Comparison of ENCODE assay signal across 30 cellular contexts in genomic region chr22:49158741-49159564, GRCh38.
"Had no signal": no experiment of that assay in that cellular context is flagged by ENCODE, and none has a peak within 500 bp of the region (broad histone marks: within the 10 kb centered on the region; RNA-seq: fewer than 3 reads in every experiment).

No MANE protein-coding gene starts in this region.

- H3K27ac Mint-ChIP-seq: activated B cell treated with CpG ODN at 0.5 μM for 24 hours; activated CD8-positive, alpha-beta T cell treated with anti-CD3 and anti-CD28 coated beads for 36 hours; activated naive CD4-positive, alpha-beta T cell treated with anti-CD3 and anti-CD28 coated beads, Interleukin-2, amount 50 U/mL, for 72 hours; activated T-helper 17 cell treated with anti-CD3 and anti-CD28 coated beads, Interleukin-2, amount 50 U/mL, for 72 hours; mesothelial cell of epicardium; naive B cell; stimulated activated effector memory CD8-positive, alpha-beta T cell treated with anti-CD3 and anti-CD28 coated beads, Interleukin-12 subunit alpha, Interleukin-12 subunit beta, amount 100 ng/mL, for 72 hours; stimulated activated naive CD8-positive, alpha-beta T cell treated with anti-CD3 and anti-CD28 coated beads, Interleukin-15, Interleukin-2, amounts not matched to agents 100 ng/mL and 50 ng/mL, for 24 hours; T-helper 2 cell treated with Interferon-gamma antibody and Interleukin-4, amounts not matched to agents 5 μg/mL and 100 μg/mL, for 36 hours; type B pancreatic cell had no signal

- H3K27me3 Mint-ChIP-seq: activated B cell treated with CpG ODN at 0.5 μM for 24 hours; activated CD8-positive, alpha-beta T cell treated with anti-CD3 and anti-CD28 coated beads for 36 hours; stimulated activated naive CD8-positive, alpha-beta T cell treated with anti-CD3 and anti-CD28 coated beads, Interleukin-15, Interleukin-2, amounts not matched to agents 100 ng/mL and 50 ng/mL, for 24 hours had no signal

- H3K36me3 Mint-ChIP-seq: activated naive CD4-positive, alpha-beta T cell treated with anti-CD3 and anti-CD28 coated beads, Interleukin-2, amount 50 U/mL, for 72 hours; mesothelial cell of epicardium; naive B cell; stimulated activated effector memory CD8-positive, alpha-beta T cell treated with anti-CD3 and anti-CD28 coated beads, Interleukin-12 subunit alpha, Interleukin-12 subunit beta, amount 100 ng/mL, for 72 hours; type B pancreatic cell had no signal

- DNase-seq: activated B cell treated with CpG ODN at 0.5 μM for 24 hours; activated CD4-positive, alpha-beta T cell treated with anti-CD3 and anti-CD28 coated beads, Interleukin-2, amount 50 U/mL, for 1 hour; activated CD8-positive, alpha-beta T cell treated with anti-CD3 and anti-CD28 coated beads for 36 hours; activated naive CD4-positive, alpha-beta T cell; activated T-cell treated with anti-CD3 and anti-CD28 coated beads, Interleukin-2, amount 50 U/mL, for 4 hours; anterior cingulate cortex; cerebellar nuclear complex; colonic mucosa; effector memory CD4-positive, alpha-beta T cell; gastrocnemius medialis; glutamatergic neuron; mammary epithelial cell; naive B cell; nucleus accumbens; right cardiac atrium; stimulated activated CD4-positive, alpha-beta T cell treated with anti-CD3 and anti-CD28 coated beads, Interleukin-4, amount 100 ng/mL, for 24 hours had no signal

- H3K9me3 ChIP-seq: body of pancreas, colonic mucosa, gastrocnemius medialis, thoracic aorta, vagina had no signal

- H3K4me1 Mint-ChIP-seq: activated B cell treated with CpG ODN at 0.5 μM for 24 hours; activated T-helper 17 cell treated with anti-CD3 and anti-CD28 coated beads, Interleukin-2, amount 50 U/mL, for 72 hours; naive B cell; stimulated activated effector memory CD8-positive, alpha-beta T cell treated with anti-CD3 and anti-CD28 coated beads, Interleukin-12 subunit alpha, Interleukin-12 subunit beta, amount 100 ng/mL, for 72 hours had no signal

- H3K4me3 ChIP-seq: body of pancreas, colonic mucosa, dorsolateral prefrontal cortex, gastrocnemius medialis, skin epidermis, thoracic aorta, vagina had no signal

- H2AFZ ChIP-seq: parathyroid adenoma had no signal

- H3K9ac ChIP-seq: parathyroid adenoma had no signal

- FAIRE-seq: islet of Langerhans had no signal

- H3K27me3 ChIP-seq: body of pancreas, colonic mucosa, gastrocnemius medialis, vagina had no signal

- H3K79me2 ChIP-seq: parathyroid adenoma had no signal

- H3K36me3 ChIP-seq: colonic mucosa, gastrocnemius medialis, thoracic aorta, vagina had no signal

- H3K4me3 Mint-ChIP-seq: activated B cell treated with CpG ODN at 0.5 μM for 24 hours; activated CD8-positive, alpha-beta T cell treated with anti-CD3 and anti-CD28 coated beads for 36 hours; activated T-cell treated with anti-CD3 and anti-CD28 coated beads, Interleukin-2, amount 50 U/mL, for 4 hours; activated T-helper 17 cell treated with anti-CD3 and anti-CD28 coated beads, Interleukin-2, amount 50 U/mL, for 72 hours; mesothelial cell of epicardium; naive B cell; stimulated activated effector memory CD8-positive, alpha-beta T cell treated with anti-CD3 and anti-CD28 coated beads, Interleukin-12 subunit alpha, Interleukin-12 subunit beta, amount 100 ng/mL, for 72 hours; stimulated activated naive CD8-positive, alpha-beta T cell treated with anti-CD3 and anti-CD28 coated beads, Interleukin-15, Interleukin-2, amounts not matched to agents 100 ng/mL and 50 ng/mL, for 24 hours; T-helper 2 cell treated with Interferon-gamma antibody and Interleukin-4, amounts not matched to agents 5 μg/mL and 100 μg/mL, for 36 hours; type B pancreatic cell had no signal

- H3K27ac ChIP-seq: body of pancreas, colonic mucosa, dorsolateral prefrontal cortex, gastrocnemius medialis, parathyroid adenoma, skin epidermis, thoracic aorta, vagina had no signal

- H3K4me1 ChIP-seq: body of pancreas, colonic mucosa, gastrocnemius medialis, parathyroid adenoma, vagina had no signal

- H3K9me3 Mint-ChIP-seq: activated naive CD4-positive, alpha-beta T cell treated with anti-CD3 and anti-CD28 coated beads, Interleukin-2, amount 50 U/mL, for 72 hours; activated T-cell treated with anti-CD3 and anti-CD28 coated beads, Interleukin-2, amount 50 U/mL, for 4 hours; mesothelial cell of epicardium; stimulated activated naive CD8-positive, alpha-beta T cell treated with anti-CD3 and anti-CD28 coated beads, Interleukin-15, Interleukin-2, amounts not matched to agents 100 ng/mL and 50 ng/mL, for 24 hours; T-helper 2 cell treated with Interferon-gamma antibody and Interleukin-4, amounts not matched to agents 5 μg/mL and 100 μg/mL, for 36 hours; type B pancreatic cell had no signal
